Comparison of ENCODE assay signal across 9 cellular contexts in the genomic region with DNA sequence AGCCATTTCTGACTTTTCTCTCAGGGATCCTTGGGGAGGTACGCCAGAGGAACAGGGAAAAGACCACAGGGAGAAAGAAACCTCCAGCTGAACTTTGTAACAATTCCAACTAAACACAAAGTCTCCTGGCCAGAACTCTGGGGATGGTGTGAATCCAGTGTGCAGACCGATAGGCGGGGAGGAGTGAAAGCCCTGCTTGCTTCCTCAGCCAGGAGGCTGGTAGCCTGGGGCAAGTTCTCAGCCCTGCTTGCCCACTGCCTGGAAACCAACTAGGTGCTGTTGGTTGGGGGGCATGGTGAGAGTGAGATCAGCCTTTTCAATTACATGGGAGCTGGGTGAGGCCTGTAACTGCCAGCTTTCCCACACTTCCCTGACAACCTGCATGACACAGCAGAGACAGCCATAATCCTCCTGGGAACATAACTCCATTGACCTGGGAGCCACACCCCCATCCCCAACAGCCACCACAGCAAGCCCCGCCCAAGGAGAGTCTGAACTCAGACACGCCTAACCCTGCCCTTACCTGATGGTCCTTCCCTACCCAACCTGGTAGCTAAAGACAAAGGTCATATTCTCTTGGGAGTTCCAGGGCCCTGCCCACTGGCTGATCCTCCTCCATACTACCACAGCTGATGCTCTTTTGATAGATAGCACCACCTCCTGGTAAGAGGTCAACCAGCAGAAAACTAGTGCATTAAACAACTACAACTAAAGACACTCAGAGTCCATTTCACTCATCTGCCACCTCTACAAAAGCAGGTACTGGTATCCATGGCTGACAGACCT.
DNase-seq lines count a peak whose midpoint lies in the region; ATAC-seq lines count a peak whose summit lies in the region.
"Had no signal": no experiment of that assay in that cellular context is flagged by ENCODE, and none has a peak within 500 bp of the region (broad histone marks: within the 10 kb centered on the region; RNA-seq: fewer than 3 reads in every experiment).

No MANE protein-coding gene starts in this region.

- no peak for ATAC-seq in HG02970 (IDR thresholded peaks at IDR 0.05; ENCODE audit: low FRiP score, unreplicated experiment)
- no peak for ATAC-seq in GM19452 (IDR thresholded peaks at IDR 0.05; ENCODE audit: unreplicated experiment)

- no peaks in the 10 kb centered on the region for H3K27me3 ChIP-seq in HAP-1 (ENCODE audit: low read depth)

- peak; percentile 25 for DNase-seq in Caki2 (ENCODE audit: low read depth)
- peak; percentile 45 to 72 for DNase-seq in HAP-1 (ENCODE audit: low spot score in 2 of 2)
- DNase-seq in RPMI8226, result peak; percentile 17
- DNase-seq in iPS DF 19.7 (ENCODE audit: low read depth, low spot score), result peak; percentile 72
- no peak for DNase-seq in stimulated activated CD4-positive, alpha-beta T cell treated with anti-CD3 and anti-CD28 coated beads, Interleukin-4, amount 100 ng/mL, for 1 hour
- DNase-seq in NCI-H510A treated with DMSO at 0.1 percent for 48 hours (lab: John Stamatoyannopoulos, UW), result no peak
- DNase-seq: right cardiac atrium had no signal

- no peaks in the 10 kb centered on the region for H3K36me3 ChIP-seq in HAP-1 (replicated peaks)

- no peak overlapping the region for H3K4me3 ChIP-seq in HAP-1

- in situ Hi-C loops in Caki2 (cut with HindIII; ENCODE audit: low pct_unique_long_range_greater_than_20kb, low sequenced_read_pairs), result no loop called here
- in situ Hi-C loops in HAP-1 (cut with MboI; ENCODE audit: low sequenced_read_pairs), result no loop called here

- H3K4me1 ChIP-seq in HAP-1, result peaks cover 5% of the 10 kb centered on the region

- H3K9me3 ChIP-seq in HAP-1, result no peaks in the 10 kb centered on the region

Comparison
In these comparisons a context has a peak if more than half of its experiments do, and no peak if none do; other contexts are left out.
1. DNase-seq: peak in Caki2 (single experiment), HAP-1 (2 of 2), RPMI8226 (single experiment) and iPS DF 19.7 (single experiment); none in stimulated activated CD4-positive, alpha-beta T cell treated with anti-CD3 and anti-CD28 coated beads, Interleukin-4, amount 100 ng/mL, for 1 hour (single experiment) and NCI-H510A treated with DMSO at 0.1 percent for 48 hours (single experiment).